In the genomic region with DNA sequence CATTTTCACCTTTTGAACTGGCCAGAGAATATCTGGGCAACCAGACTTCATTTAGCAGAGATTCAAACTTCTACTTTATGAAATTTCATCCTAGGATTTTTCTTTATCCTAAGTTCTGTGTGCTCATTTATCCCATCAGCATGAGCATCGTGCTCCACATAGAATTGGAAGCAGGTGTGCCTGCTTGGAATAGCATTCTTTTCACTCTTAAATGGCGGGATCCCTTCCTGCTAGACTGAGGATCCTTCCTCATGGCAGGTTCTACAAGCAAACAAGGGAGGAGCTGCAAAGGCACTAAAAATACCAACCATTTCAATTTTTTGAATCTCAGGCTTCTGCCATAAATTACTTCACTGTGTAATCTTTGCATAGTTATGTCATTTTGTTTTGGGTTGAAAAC, we compare ENCODE assay signal across 16 cellular contexts.
A peak's percentile ranks its signal among the peaks of the same experiment; 100 is the strongest.
DNase-seq lines count a peak whose midpoint lies in the region; ATAC-seq, FAIRE-seq and TF ChIP-seq lines count a peak whose summit lies in the region.
"Had no signal": no experiment of that assay in that cellular context is flagged by ENCODE, and none has a peak within 500 bp of the region (broad histone marks: within the 10 kb centered on the region; RNA-seq: fewer than 3 reads in every experiment).

No MANE protein-coding gene starts in this region.

- no peak overlapping the region for H3K4ac ChIP-seq in H9 (ENCODE audit: low read depth, low read length)

- no TSS peak for BruUV-seq in K562 (replicated peaks; lab: Mats Ljungman, UMichigan)

- no peaks in the 10 kb centered on the region for H3K23me2 ChIP-seq in H9 (ENCODE audit: insufficient read length, low read depth, low read length, poor library complexity, severe bottlenecking)

- H3K9ac ChIP-seq in H9 (ENCODE audit: extremely low read depth, insufficient read length, low read length), result no peak overlapping the region
- no peak overlapping the region for H3K9ac ChIP-seq in K562 (ENCODE audit: insufficient read depth in 1 of 2, low read depth in 2 of 2, low read length in 2 of 2)

- H3K18ac ChIP-seq in H9 (ENCODE audit: insufficient read length, low read depth, low read length), result no peak overlapping the region

- no peak overlapping the region for H3K27ac ChIP-seq in H9 (ENCODE audit: insufficient read length, low read depth, low read length)
- no peak overlapping the region for H3K27ac ChIP-seq in K562 (ENCODE audit: extremely low read depth, low read depth, low read length)

- TF ChIP-seq RAD21 in K562 (CRISPR knock-in tag; conservative IDR thresholded peaks at IDR 0.05 in 1 of 2, IDR thresholded peaks at IDR 0.05 in 1 of 2), result no peak

- H3K14ac ChIP-seq in H9 (ENCODE audit: insufficient read depth, low read length), result no peak overlapping the region

- no peak for ATAC-seq in K562
- no peak for ATAC-seq in GM19035 (IDR thresholded peaks at IDR 0.05; ENCODE audit: unreplicated experiment)
- ATAC-seq in HG03095 (IDR thresholded peaks at IDR 0.05; ENCODE audit: unreplicated experiment), result no peak
- ATAC-seq: GM12878 had no signal

- H2BK12ac ChIP-seq in H9 (ENCODE audit: insufficient read length, low read depth, low read length), result no peak overlapping the region

- CTCF ChIA-PET in K562 (lab: Yijun Ruan, JAX; ENCODE audit: low intra/inter-chr PET ratio), result no interaction called here

- H3T11ph ChIP-seq in H9 (ENCODE audit: low read length), result no peak overlapping the region

- no peak for TF ChIP-seq POLR2A in K562 (conservative IDR thresholded peaks at IDR 0.05)

- no peak for DNase-seq in H9
- no peak for DNase-seq in K562 (ENCODE audit: extremely low read depth in 1 of 4, low spot score in 3 of 4)
- DNase-seq in mesothelial cell of epicardium (ENCODE audit: low spot score in 2 of 2, unreplicated experiment in 2 of 2), result no peak
- no peak for DNase-seq in RKO (ENCODE audit: low spot score)
- DNase-seq in SW 1271 (lab: John Stamatoyannopoulos, UW), result no peak
- DNase-seq: C1 segment of cervical spinal cord; CD4-positive, alpha-beta T cell; DMS79; GOT3; HCEC 1CT; HFFc6 had no signal

- no peaks in the 10 kb centered on the region for H3K79me2 ChIP-seq in H9 (ENCODE audit: insufficient read depth, low read length)
- no peaks in the 10 kb centered on the region for H3K79me2 ChIP-seq in K562 (ENCODE audit: control insufficient read depth, insufficient read depth, low read length)

- H3K4me3 Mint-ChIP-seq in H9 (no peak overlapping the region), mesothelial cell of epicardium (no peak overlapping the region)
- H3K4me3 Mint-ChIP-seq: B cell; CD4-positive, alpha-beta T cell; HFFc6 had no signal

- H3K4me2 ChIP-seq in H9 (ENCODE audit: insufficient read depth, insufficient read length, low read length), result no peak overlapping the region
- no peak overlapping the region for H3K4me2 ChIP-seq in K562 (ENCODE audit: insufficient read depth, low read length)

- H2BK120ac ChIP-seq in H9 (ENCODE audit: low read depth, low read length, poor library complexity, severe bottlenecking), result no peak overlapping the region

- H3K4me3 ChIP-seq in K562, result no peak overlapping the region
- H3K4me3 ChIP-seq: GM12878 had no signal

- no peaks in the 10 kb centered on the region for H3K9me1 ChIP-seq in K562 (ENCODE audit: control insufficient read depth, insufficient read depth, low read length)

- H4K20me1 ChIP-seq in H9 (ENCODE audit: control insufficient read depth, insufficient read depth, insufficient read length) (no peaks in the 10 kb centered on the region), K562 (replicated peaks; ENCODE audit: control insufficient read depth, insufficient read depth, low read length) (no peaks in the 10 kb centered on the region)

- H2AK5ac ChIP-seq in H9 (ENCODE audit: insufficient read length, low read length), result no peak overlapping the region

- H2AFZ ChIP-seq in H9 (ENCODE audit: low read length) (no peak overlapping the region), K562 (ENCODE audit: low read depth, low read length) (no peak overlapping the region)

- H3K27ac Mint-ChIP-seq in H9, result peak overlapping the region in 2 of 3 experiments; percentile 12 to 17; a peak in 3 of 7 replicates
- H3K27ac Mint-ChIP-seq in mesothelial cell of epicardium, result peak overlapping the region; percentile 75
- H3K27ac Mint-ChIP-seq: B cell; CD4-positive, alpha-beta T cell; HFFc6 had no signal

- peaks cover 6% of the 10 kb centered on the region; the same call in 2 of the 3 replicates for H3K36me3 ChIP-seq in K562 (ENCODE audit: control insufficient read depth, insufficient read depth, low read length)

- H2BK15ac ChIP-seq in H9 (ENCODE audit: low read depth, low read length), result no peak overlapping the region

- H3K27me3 ChIP-seq in H9 (ENCODE audit: insufficient read depth, low read length), result no peaks in the 10 kb centered on the region
- no peaks in the 10 kb centered on the region for H3K27me3 ChIP-seq in K562 (ENCODE audit: control insufficient read depth in 2 of 2, insufficient read depth in 2 of 2, low read length in 2 of 2)

- H3K9me3 Mint-ChIP-seq in H9 (no peaks in the 10 kb centered on the region), mesothelial cell of epicardium (no peaks in the 10 kb centered on the region)
- H3K9me3 Mint-ChIP-seq: CD4-positive, alpha-beta T cell; HFFc6 had no signal

- H3K56ac ChIP-seq in H9 (ENCODE audit: insufficient read length, low read depth, low read length), result no peak overlapping the region

- TF ChIP-seq CTCF in H9 (conservative IDR thresholded peaks at IDR 0.05), result no peak
- no peak for TF ChIP-seq CTCF in K562 (IDR thresholded peaks at IDR 0.05 in 2 of 3, conservative IDR thresholded peaks at IDR 0.05 in 1 of 3; ENCODE audit: insufficient read depth in 2 of 3, low read depth in 1 of 3, low read length in 3 of 3)
- no peak for TF ChIP-seq CTCF in mesothelial cell of epicardium (IDR thresholded peaks at IDR 0.05; ENCODE audit: unreplicated experiment)

- peaks cover 10 to 11% of the 10 kb centered on the region in 2 experiments; a peak in 3 of 4 replicates for H3K4me1 Mint-ChIP-seq in H9
- peaks cover 10% of the 10 kb centered on the region for H3K4me1 Mint-ChIP-seq in mesothelial cell of epicardium
- H3K4me1 Mint-ChIP-seq: B cell had no signal

- intact Hi-C loops in K562 (cut with micrococcal nuclease), result no loop called here

- WGBS in H9 (ENCODE audit: extremely low coverage, insufficient read length, low lambda C conversion rate), result no CpG with 5 or more reads among the region's 2 CpGs
- 17% methylated on average over 1 of the region's 2 CpGs for WGBS in K562 (ENCODE audit: insufficient coverage, low coverage, missing lambda C conversion rate)

- H3K79me1 ChIP-seq in H9 (ENCODE audit: insufficient read depth, low read depth, low read length, poor library complexity, severe bottlenecking), result no peaks in the 10 kb centered on the region

- H3K9me3 ChIP-seq in H9 (ENCODE audit: control insufficient read depth, low read depth, low read length), result no peaks in the 10 kb centered on the region
- H3K9me3 ChIP-seq in K562 (replicated peaks; ENCODE audit: control insufficient read depth, insufficient read depth, low read depth, low read length), result no peaks in the 10 kb centered on the region

- H3K36me3 Mint-ChIP-seq in H9 (ENCODE audit: insufficient read depth in 1 of 3, low read depth in 3 of 3), result peaks cover 0 to 10% (median 9%) of the 10 kb centered on the region in 3 experiments; a peak in 3 of 7 replicates
- H3K36me3 Mint-ChIP-seq in mesothelial cell of epicardium, result peaks cover 8% of the 10 kb centered on the region

- H4K8ac ChIP-seq in H9 (replicated peaks; ENCODE audit: insufficient read length, low read depth, low read length), result no peak overlapping the region

- no peaks in the 10 kb centered on the region for H3K27me3 Mint-ChIP-seq in H9 (ENCODE audit: low read depth)
- no peaks in the 10 kb centered on the region for H3K27me3 Mint-ChIP-seq in mesothelial cell of epicardium (ENCODE audit: low read depth)
- H3K27me3 Mint-ChIP-seq: B cell; CD4-positive, alpha-beta T cell had no signal

- no peak for FAIRE-seq in K562 (lab: Jason Lieb, UNC)
- FAIRE-seq: A204.1, GM12878 had no signal

- H4K5ac ChIP-seq in H9 (ENCODE audit: insufficient read length, low read depth, low read length), result no peak overlapping the region

- no peak overlapping the region for H2BK5ac ChIP-seq in H9 (ENCODE audit: insufficient read length, low read length)

- H2BK20ac ChIP-seq in H9 (ENCODE audit: low read depth, low read length, poor library complexity, severe bottlenecking), result no peak overlapping the region

- H4K91ac ChIP-seq in H9 (ENCODE audit: insufficient read length, low read depth, low read length), result no peak overlapping the region

- POLR2A ChIA-PET in K562 (lab: Yijun Ruan, JAX), result no interaction called here

- no peak for TF ChIP-seq EP300 in K562 (IDR thresholded peaks at IDR 0.05; ENCODE audit: low read length)

- in situ Hi-C loops in K562 (cut with MboI), result no loop called here

- H3K23ac ChIP-seq in H9 (ENCODE audit: insufficient read length, low read depth, low read length), result no peak overlapping the region

- H3K4me1 ChIP-seq in H9 (ENCODE audit: insufficient read depth, low read length) (no peaks in the 10 kb centered on the region), K562 (replicated peaks in 1 of 2; ENCODE audit: control insufficient read depth in 2 of 2, insufficient read depth in 2 of 2, low read length in 2 of 2) (peaks cover 0 to 3% of the 10 kb centered on the region in 2 experiments; a peak in 2 of 5 replicates)

TF ChIP-seq in K562, 482 proteins besides CTCF, POLR2A, EP300 and RAD21 (continues in another document):
- TF ChIP-seq PPARD (CRISPR knock-in tag; IDR thresholded peaks at IDR 0.05), result no peak
- no peak for TF ChIP-seq NBN (IDR thresholded peaks at IDR 0.05; ENCODE audit: low read depth)
- TF ChIP-seq, protein P1, sequence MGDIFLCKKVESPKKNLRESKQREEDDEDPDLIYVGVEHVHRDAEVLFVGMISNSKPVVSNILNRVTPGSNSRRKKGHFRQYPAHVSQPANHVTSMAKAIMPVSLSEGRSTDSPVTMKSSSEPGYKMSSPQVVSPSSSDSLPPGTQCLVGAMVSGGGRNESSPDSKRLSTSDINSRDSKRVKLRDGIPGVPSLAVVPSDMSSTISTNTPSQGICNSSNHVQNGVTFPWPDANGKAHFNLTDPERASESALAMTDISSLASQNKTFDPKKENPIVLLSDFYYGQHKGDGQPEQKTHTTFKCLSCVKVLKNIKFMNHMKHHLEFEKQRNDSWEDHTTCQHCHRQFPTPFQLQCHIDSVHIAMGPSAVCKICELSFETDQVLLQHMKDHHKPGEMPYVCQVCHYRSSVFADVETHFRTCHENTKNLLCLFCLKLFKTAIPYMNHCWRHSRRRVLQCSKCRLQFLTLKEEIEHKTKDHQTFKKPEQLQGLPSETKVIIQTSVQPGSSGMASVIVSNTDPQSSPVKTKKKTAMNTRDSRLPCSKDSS (IDR thresholded peaks at IDR 0.05; ENCODE audit: low read depth, partially characterized antibody), result no peak
- TF ChIP-seq MEIS2 (IDR thresholded peaks at IDR 0.05; ENCODE audit: partially characterized antibody), result peak; percentile 48
